Comparison of ENCODE assay signal across 8 cellular contexts in the genomic region with DNA sequence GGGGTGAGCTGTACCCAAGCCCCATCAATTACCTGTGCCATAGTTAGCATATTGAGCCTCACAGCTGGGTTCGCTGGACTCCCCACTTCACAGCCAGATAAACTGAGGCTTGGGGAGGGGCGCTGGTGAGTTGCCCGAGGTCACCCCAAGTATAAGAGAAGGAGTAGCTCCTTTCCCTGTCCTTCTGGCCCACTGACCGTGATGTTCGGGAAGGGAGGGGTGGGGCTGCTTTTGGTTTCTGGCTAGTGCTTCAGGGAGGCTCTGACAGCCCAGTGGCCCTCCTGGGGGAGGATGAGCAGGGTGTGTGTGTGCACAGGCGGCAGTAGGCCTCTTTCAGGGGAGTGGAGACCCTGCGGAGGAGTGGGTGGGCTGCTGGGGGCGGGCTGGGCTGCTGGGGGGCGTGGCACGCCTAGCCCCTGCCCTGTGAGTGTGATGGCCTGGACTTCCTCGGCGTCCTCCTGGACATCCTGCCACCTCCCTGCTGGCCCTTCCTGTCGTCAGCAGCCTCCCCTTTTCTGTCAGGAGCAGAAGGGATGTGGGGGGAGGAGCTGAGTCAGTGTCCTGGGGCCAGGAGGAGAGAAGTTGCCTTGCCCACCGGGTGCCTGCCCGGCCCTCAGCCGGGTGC. TPM values are rescaled to one million over a fixed set of nuclear protein-coding genes. Genes with fewer than 3 reads are reported as not detected.
DNase-seq lines count a peak whose midpoint lies in the region; ATAC-seq and TF ChIP-seq lines count a peak whose summit lies in the region.

No MANE protein-coding gene starts in this region.

- H3K36me3 Mint-ChIP-seq in chondrocyte (ENCODE audit: low read depth) = no peaks in the 10 kb centered on the region

- H3K79me2 ChIP-seq in MM.1S (ENCODE audit: low read length) = peaks cover 39% of the 10 kb centered on the region

- peaks cover 70% of the 10 kb centered on the region for H3K4me1 Mint-ChIP-seq in chondrocyte (ENCODE audit: low read depth)

- 0 out of 2 replicates have a peak, but pooled peaks cover 5% of the 10 kb centered on the region for H3F3A ChIP-seq in MM.1S (ENCODE audit: insufficient read depth, low read length)

- H3K4me1 ChIP-seq in BLaER1 (peaks cover 79% of the 10 kb centered on the region), MM.1S (ENCODE audit: low read length) (peaks cover 9% of the 10 kb centered on the region; the same call in 1 of the 2 replicates), lower lobe of right lung (peaks cover 64% of the 10 kb centered on the region), uterus (peaks cover 28 to 43% of the 10 kb centered on the region in 2 donors)

- H3K9me3 ChIP-seq in BLaER1 (no peaks in the 10 kb centered on the region), MM.1S (replicated peaks; ENCODE audit: insufficient read depth, low read length) (no peaks in the 10 kb centered on the region), lower lobe of right lung (no peaks in the 10 kb centered on the region), uterus (no peaks in the 10 kb centered on the region)

- H4K20me1 ChIP-seq in BLaER1 = peaks cover 50% of the 10 kb centered on the region
- no peaks in the 10 kb centered on the region for H4K20me1 ChIP-seq in MM.1S (ENCODE audit: insufficient read depth, low read length)

- peak overlapping the region; percentile 85 for H2AFZ ChIP-seq in MM.1S (ENCODE audit: low read length)

- intact Hi-C loops in lower lobe of right lung (cut with DNase I) = no loop called here
- intact Hi-C loops in uterus (cut with DNase I; ENCODE audit: low total_unique reads) = no loop called here

- H3K27me3 ChIP-seq in BLaER1 (no peaks in the 10 kb centered on the region), MM.1S (replicated peaks; ENCODE audit: insufficient read depth, low read length) (no peaks in the 10 kb centered on the region), lower lobe of right lung (ENCODE audit: low read depth) (no peaks in the 10 kb centered on the region), uterus (no peaks in the 10 kb centered on the region)

- H3K4me3 Mint-ChIP-seq in chondrocyte (ENCODE audit: unreplicated experiment) = peak overlapping the region; percentile 79

- H3K4me3 ChIP-seq in BLaER1 = peak overlapping the region; percentile 91
- peak overlapping the region; percentile 91 for H3K4me3 ChIP-seq in MM.1S (ENCODE audit: low read length)
- peak overlapping the region; percentile 97 for H3K4me3 ChIP-seq in lower lobe of right lung
- peak overlapping the region; percentile 74 to 97 for H3K4me3 ChIP-seq in uterus

- TF ChIP-seq CTCF in MM.1S (IDR thresholded peaks at IDR 0.05; ENCODE audit: low read length) (no peak), chondrocyte (IDR thresholded peaks at IDR 0.05) (no peak), lower lobe of right lung (IDR thresholded peaks at IDR 0.05) (no peak), uterus (IDR thresholded peaks at IDR 0.05) (no peak)

- peak overlapping the region; percentile 22 for H3K27ac Mint-ChIP-seq in chondrocyte (ENCODE audit: unreplicated experiment)

- ATAC-seq in lower lobe of right lung = peak; percentile 1 to 5

- H3K27me3 Mint-ChIP-seq in chondrocyte (ENCODE audit: low read depth) = no peaks in the 10 kb centered on the region

- no peak for TF ChIP-seq POLR2A in uterus (IDR thresholded peaks at IDR 0.05)

- peaks cover 12% of the 10 kb centered on the region; the same call in 1 of the 2 replicates for H3K36me3 ChIP-seq in BLaER1
- H3K36me3 ChIP-seq in MM.1S (replicated peaks; ENCODE audit: insufficient read depth, low read length) = no peaks in the 10 kb centered on the region
- H3K36me3 ChIP-seq in lower lobe of right lung = no peaks in the 10 kb centered on the region
- no peaks in the 10 kb centered on the region for H3K36me3 ChIP-seq in uterus

- DNase-seq in MM.1S (no peak), chondrocyte (ENCODE audit: low spot score) (no peak), lower lobe of right lung (no peak), uterus (peak; percentile 54 to 57), NCI-H146 treated with DMSO at 0.1 percent for 48 hours (lab: John Stamatoyannopoulos, UW; ENCODE audit: unreplicated experiment) (no peak), SKM-1 (lab: John Stamatoyannopoulos, UW; ENCODE audit: unreplicated experiment) (no peak)
- DNase-seq in activated CD8-positive, alpha-beta memory T cell treated with anti-CD3 and anti-CD28 coated beads, Interleukin-2, amount 50 U/mL, for 48 hours = no peak

- H3K4me2 ChIP-seq in BLaER1 (peak overlapping the region; percentile 97), MM.1S (ENCODE audit: low read depth, low read length) (peak overlapping the region; percentile 83)

- H3K9me3 Mint-ChIP-seq in chondrocyte (ENCODE audit: low read depth) = no peaks in the 10 kb centered on the region

- H3K9ac ChIP-seq in BLaER1 = peak overlapping the region; percentile 94
- H3K9ac ChIP-seq in MM.1S (ENCODE audit: low read length) = peak overlapping the region; percentile 88

- H3K27ac ChIP-seq in BLaER1 (peak overlapping the region; percentile 95), MM.1S (ENCODE audit: low read length) (no peak overlapping the region), lower lobe of right lung (peak overlapping the region; percentile 94), uterus (peak overlapping the region; percentile 95 to 96)

- H3K9me2 ChIP-seq in MM.1S (replicated peaks; ENCODE audit: insufficient read depth, low read length) = no peaks in the 10 kb centered on the region

RNA-seq across cellular contexts. Expression of a gene that starts 50.4 kb away (rescaled TPM):
- total RNA-seq in chondrocyte (47.9 to 49.8 TPM (median 49.5 TPM) in 3 replicates), lower lobe of right lung (78.8 TPM), uterus (100 to 1,000 TPM in 3 of 4 donors, 10 to 100 TPM in 1; 56.2 to 177 (median 127) TPM)

Comparison
In these comparisons a context has a peak if more than half of its experiments do, and no peak if none do; other contexts are left out.
1. DNase-seq: peak in uterus (2 of 2); none in MM.1S (single experiment), chondrocyte (single experiment), lower lobe of right lung (single experiment), NCI-H146 treated with DMSO at 0.1 percent for 48 hours (single experiment), SKM-1 (single experiment) and activated CD8-positive, alpha-beta memory T cell treated with anti-CD3 and anti-CD28 coated beads, Interleukin-2, amount 50 U/mL, for 48 hours (single experiment).
2. Peak in every context shown above with its lines, with median percentiles within 50 percentile points of each other: H3K4me3 ChIP-seq.